In genomic region chr10:24721254-24722106, GRCh38 we compare ENCODE assay signal across 8 cellular contexts. TPM values are rescaled to one million over a fixed set of nuclear protein-coding genes. Genes with fewer than 3 reads are reported as not detected.
DNase-seq lines count a peak whose midpoint lies in the region; ATAC-seq, FAIRE-seq and TF ChIP-seq lines count a peak whose summit lies in the region.

No MANE protein-coding gene starts in this region.

- no peak for FAIRE-seq in pancreas (lab: Jason Lieb, UNC)

- ATAC-seq in pancreas (peak in 2 of 4 donors; percentile 7 to 10), GM18867 (IDR thresholded peaks at IDR 0.05; ENCODE audit: unreplicated experiment) (no peak)

- H3K27ac ChIP-seq in VCaP (peak overlapping the region; percentile 92; the same call in 1 of the 2 replicates), pancreas (peak overlapping the region; percentile 5 to 97 (median 92))

- intact Hi-C loops in head of caudate nucleus (cut with DNase I) = loop anchor here (5.0 to 10.0 kb wide), 4 partner anchors 77 to 296 kb away; partner anchors contain the start of genes ENKUR, PRTFDC1 and THNSL1
- intact Hi-C loops in pancreas (cut with DNase I) = no loop called here

- no peak for TF ChIP-seq CTCF in VCaP (conservative IDR thresholded peaks at IDR 0.05)
- TF ChIP-seq CTCF in pancreas (IDR thresholded peaks at IDR 0.05) = no peak
- TF ChIP-seq CTCF in GM13976 (IDR thresholded peaks at IDR 0.05; ENCODE audit: borderline replicate concordance, control extremely low read depth, extremely low read depth, insufficient read depth, missing control alignments) = no peak

- no peaks in the 10 kb centered on the region for H3K9me3 ChIP-seq in pancreas

- H3K27me3 ChIP-seq in pancreas = no peaks in the 10 kb centered on the region

- H3K36me3 ChIP-seq in pancreas = no peaks in the 10 kb centered on the region

- H3K4me3 ChIP-seq in pancreas = peak overlapping the region; percentile 55 to 73 (median 64)

- WGBS in pancreas, 2 donors = 7 to 8% methylated on average over 34 of the region's 34 CpGs

- H3K4me1 ChIP-seq in pancreas = peaks cover 5 to 21% (median 18%) of the 10 kb centered on the region in 3 donors

- peak; percentile 23 for DNase-seq in NCI-H2227 (lab: John Stamatoyannopoulos, UW; ENCODE audit: unreplicated experiment)
- DNase-seq in NCI-H2227 treated with DMSO at 0.1 percent for 48 hours (lab: John Stamatoyannopoulos, UW) = no peak
- DNase-seq in head of caudate nucleus = peak in 35 of 42 donors; percentile 16 to 70 (median 39)
- DNase-seq in pancreas = peak; percentile 14 to 77 (median 38)
- no peak for DNase-seq in GM13976 (ENCODE audit: low spot score)
- no peak for DNase-seq in NCI-H146 (lab: John Stamatoyannopoulos, UW)

- in situ Hi-C loops in GM13976 (cut with MboI; ENCODE audit: low sequenced_read_pairs, unreplicated experiment) = no loop called here

RNA-seq across cellular contexts. Expression of gene ARHGAP21, which starts 2.2 kb away (rescaled TPM):
- 10 to 100 TPM; 23.7 to 42.1 (median 29.8) TPM for total RNA-seq in pancreas
- 10 to 100 TPM; 11.0 to 14.6 TPM for polyA plus RNA-seq in pancreas

Comparison
In these comparisons a context has a peak if more than half of its experiments do, and no peak if none do; other contexts are left out.
1. DNase-seq: peak in NCI-H2227 (single experiment), head of caudate nucleus (35 of 42) and pancreas (6 of 6); none in NCI-H2227 treated with DMSO at 0.1 percent for 48 hours (single experiment), GM13976 (single experiment) and NCI-H146 (single experiment).